9 cellular contexts compared by ENCODE assay signal in genomic region chr5:88683506-88684135, GRCh38.
A peak's percentile ranks its signal among the peaks of the same experiment; 100 is the strongest.
DNase-seq lines count a peak whose midpoint lies in the region; ATAC-seq and TF ChIP-seq lines count a peak whose summit lies in the region.
"Had no signal": no experiment of that assay in that cellular context is flagged by ENCODE, and none has a peak within 500 bp of the region (broad histone marks: within the 10 kb centered on the region; RNA-seq: fewer than 3 reads in every experiment).

No MANE protein-coding gene starts in this region.

- intact Hi-C loops in spleen (cut with DNase I; ENCODE audit: low total_unique reads) = no loop called here

- H3K4me3 ChIP-seq in spleen = peak overlapping the region in 1 of 8 donors; percentile 9

- WGBS in spleen, 5 donors = 4 to 15% (median 5%) methylated on average over 31 of the region's 31 CpGs

- peak overlapping the region; percentile 88 to 95 (median 94) for H3K4me3 Mint-ChIP-seq in brain
- H3K4me3 Mint-ChIP-seq in activated T-helper 17 cell treated with anti-CD3 and anti-CD28 coated beads, Interleukin-2, amount 50 U/mL, for 72 hours = no peak overlapping the region

- H3K27me3 Mint-ChIP-seq in brain = peaks cover 56% of the 10 kb centered on the region
- peaks cover 67% of the 10 kb centered on the region for H3K27me3 Mint-ChIP-seq in activated T-helper 17 cell treated with anti-CD3 and anti-CD28 coated beads, Interleukin-2, amount 50 U/mL, for 72 hours

- peak; percentile 99 for DNase-seq in G401 (ENCODE audit: low spot score)
- DNase-seq in NCI-H187 (lab: John Stamatoyannopoulos, UW) = peak; percentile 87 to 94
- DNase-seq in retina = peak; percentile 91
- DNase-seq in spleen = no peak

- H3K9me3 Mint-ChIP-seq in brain = peaks cover 0 to 27% (median 2%) of the 10 kb centered on the region in 5 experiments
- H3K9me3 Mint-ChIP-seq in activated T-helper 17 cell treated with anti-CD3 and anti-CD28 coated beads, Interleukin-2, amount 50 U/mL, for 72 hours = peaks cover 4% of the 10 kb centered on the region

- H3K27me3 ChIP-seq in spleen (replicated peaks in 1 of 7) = peaks cover 21 to 100% (median 99%) of the 10 kb centered on the region in 7 donors

- TF ChIP-seq POLR2A in spleen (IDR thresholded peaks at IDR 0.05) = no peak

- no peaks in the 10 kb centered on the region for H3K36me3 ChIP-seq in spleen

- in situ Hi-C loops in G401 (cut with HindIII; ENCODE audit: low sequenced_read_pairs) = loop anchor here (25.0 kb wide), 1 partner anchor 546 kb away; no protein-coding TSS in a partner anchor

- H3K4me1 ChIP-seq in spleen = peaks cover 8 to 33% (median 18%) of the 10 kb centered on the region in 6 donors

- ATAC-seq in GM21825 (IDR thresholded peaks at IDR 0.05; ENCODE audit: unreplicated experiment) (peak; percentile 44), HG02870 (IDR thresholded peaks at IDR 0.05; ENCODE audit: unreplicated experiment) (no peak)
- ATAC-seq in activated T-helper 17 cell treated with anti-CD3 and anti-CD28 coated beads, Interleukin-2, amount 50 U/mL, for 72 hours (replicated peaks) = no peak

- H3K4me1 Mint-ChIP-seq in brain = peaks cover 11% of the 10 kb centered on the region
- H3K4me1 Mint-ChIP-seq in activated T-helper 17 cell treated with anti-CD3 and anti-CD28 coated beads, Interleukin-2, amount 50 U/mL, for 72 hours = peaks cover 6% of the 10 kb centered on the region

- H3K27ac Mint-ChIP-seq in brain = peak overlapping the region; percentile 92 to 100 (median 99)
- no peak overlapping the region for H3K27ac Mint-ChIP-seq in activated T-helper 17 cell treated with anti-CD3 and anti-CD28 coated beads, Interleukin-2, amount 50 U/mL, for 72 hours

- H3K9me3 ChIP-seq in spleen = peaks cover 0 to 14% (median 0%) of the 10 kb centered on the region in 8 donors

- TF ChIP-seq CTCF in brain (conservative IDR thresholded peaks at IDR 0.05) = peak in 1 of 2 experiments; percentile 43
- TF ChIP-seq CTCF in spleen (IDR thresholded peaks at IDR 0.05 in 8 of 11, conservative IDR thresholded peaks at IDR 0.05 in 3 of 11) = no peak

- no peak overlapping the region for H3K27ac ChIP-seq in spleen
- H3K27ac ChIP-seq: epithelial cell of prostate had no signal

- peaks cover 48% of the 10 kb centered on the region for H3K36me3 Mint-ChIP-seq in brain
- peaks cover 6% of the 10 kb centered on the region for H3K36me3 Mint-ChIP-seq in activated T-helper 17 cell treated with anti-CD3 and anti-CD28 coated beads, Interleukin-2, amount 50 U/mL, for 72 hours (ENCODE audit: low read depth)
